ENCODE assay signal across 15 cellular contexts in genomic region chr14:67385120-67385519, GRCh38. TPM values are rescaled to one million over a fixed set of nuclear protein-coding genes. Genes with fewer than 3 reads are reported as not detected.
"Had no signal": no experiment of that assay in that cellular context is flagged by ENCODE, and none has a peak within 500 bp of the region (broad histone marks: within the 10 kb centered on the region; RNA-seq: fewer than 3 reads in every experiment).

No MANE protein-coding gene starts in this region.

- DNase-seq: activated CD4-positive, alpha-beta memory T cell treated with anti-CD3 and anti-CD28 coated beads for 36 hours; activated CD8-positive, alpha-beta memory T cell treated with anti-CD3 and anti-CD28 coated beads, Interleukin-2, amount 50 U/mL, for 48 hours; activated naive CD4-positive, alpha-beta T cell treated with Interleukin-2 at 50 U/mL for 16 hours; adrenal gland; endodermal cell; foreskin fibroblast; head of caudate nucleus; stomach; T-helper 9 cell had no signal

- H3K27me3 Mint-ChIP-seq: activated CD4-positive, alpha-beta memory T cell treated with anti-CD3 and anti-CD28 coated beads for 36 hours; dendritic cell treated with granulocyte-macrophage colony-stimulating factor and Interleukin-4, amounts not matched to agents 40 ng/mL and 50 ng/mL, for 4 days had no signal

- H3K27ac Mint-ChIP-seq: activated CD4-positive, alpha-beta memory T cell treated with anti-CD3 and anti-CD28 coated beads for 36 hours; dendritic cell treated with granulocyte-macrophage colony-stimulating factor and Interleukin-4, amounts not matched to agents 40 ng/mL and 50 ng/mL, for 4 days; endodermal cell had no signal

- H3K9me3 ChIP-seq: adrenal gland, esophagus muscularis mucosa, stomach, thoracic aorta had no signal

- H3K4me1 Mint-ChIP-seq: endodermal cell, neural crest cell had no signal

- H3K4me3 ChIP-seq: adrenal gland, esophagus muscularis mucosa, stomach, thoracic aorta had no signal

- H3K27ac ChIP-seq: adrenal gland, esophagus muscularis mucosa, stomach, thoracic aorta had no signal

- H3K9me3 Mint-ChIP-seq: activated CD4-positive, alpha-beta memory T cell treated with anti-CD3 and anti-CD28 coated beads for 36 hours; dendritic cell treated with granulocyte-macrophage colony-stimulating factor and Interleukin-4, amounts not matched to agents 40 ng/mL and 50 ng/mL, for 4 days; endodermal cell; neural crest cell had no signal

- H3K4me3 Mint-ChIP-seq: activated CD4-positive, alpha-beta memory T cell treated with anti-CD3 and anti-CD28 coated beads for 36 hours; dendritic cell treated with granulocyte-macrophage colony-stimulating factor and Interleukin-4, amounts not matched to agents 40 ng/mL and 50 ng/mL, for 4 days; endodermal cell; neural crest cell had no signal

- H3K27me3 ChIP-seq: adrenal gland, esophagus muscularis mucosa, stomach had no signal

RNA-seq across cellular contexts. Expression of gene PLEK2, which starts 26.8 kb away (rescaled TPM):
- total RNA-seq: myocyte, neural crest cell, osteocyte had no signal
